In the genomic region with DNA sequence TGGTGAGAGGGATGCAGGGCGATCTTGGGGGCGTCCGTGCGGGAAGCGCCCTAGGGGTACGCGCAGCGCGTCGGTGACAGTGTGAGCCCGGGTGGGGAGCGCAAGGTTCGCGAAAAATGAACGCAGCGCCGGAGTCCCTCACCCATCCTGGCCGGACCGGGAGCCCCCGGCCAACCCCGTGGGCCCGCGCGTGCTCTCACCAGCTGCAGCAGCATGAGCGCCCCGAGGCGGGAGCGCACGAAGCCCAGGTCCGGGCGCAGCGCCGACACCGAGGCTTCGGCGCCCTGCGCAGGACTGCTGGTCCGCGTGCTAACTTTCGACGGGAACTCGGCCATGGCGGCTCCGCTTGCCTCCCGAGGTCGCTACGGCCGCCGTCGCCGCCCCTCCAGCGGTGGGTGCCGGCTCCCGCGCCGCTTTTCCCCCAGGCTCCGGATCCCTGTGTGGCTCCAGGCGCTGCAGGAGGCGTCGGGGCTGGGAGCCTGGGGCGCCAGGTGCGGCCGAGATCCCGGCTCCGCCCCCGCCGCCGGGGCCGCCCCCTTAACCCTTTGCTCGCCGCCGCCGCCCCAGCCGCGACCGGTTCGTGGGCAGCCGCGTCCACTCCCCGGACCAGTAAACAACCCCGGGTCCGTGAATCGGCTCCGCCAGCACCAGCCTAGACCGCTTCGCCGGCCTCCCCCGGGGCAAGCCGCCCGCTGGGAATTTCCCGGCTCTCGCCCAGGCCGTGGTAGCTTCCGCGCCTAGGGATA, we compare ENCODE assay signal across 1 cellular context.
A peak's percentile ranks its signal among the peaks of the same experiment; 100 is the strongest.
TF ChIP-seq lines count a peak whose summit lies in the region.

A gene with protein sequence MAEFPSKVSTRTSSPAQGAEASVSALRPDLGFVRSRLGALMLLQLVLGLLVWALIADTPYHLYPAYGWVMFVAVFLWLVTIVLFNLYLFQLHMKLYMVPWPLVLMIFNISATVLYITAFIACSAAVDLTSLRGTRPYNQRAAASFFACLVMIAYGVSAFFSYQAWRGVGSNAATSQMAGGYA (minus strand): TSS at position 467 of the 746 bp plus-strand sequence. CDS start 132 bp downstream, at position 335.

TF ChIP-seq in HepG2, 621 proteins besides CTCF, POLR2A, EP300 and RAD21 (continued from another document and continues in another):
- TF ChIP-seq ZEB1 (IDR thresholded peaks at IDR 0.05; ENCODE audit: insufficient replicate concordance, low read depth) (peak; percentile 10), TERF1 (CRISPR knock-in tag; IDR thresholded peaks at IDR 0.05) (no peak; the same call in 1 of the 2 replicates), REXO4 (CRISPR knock-in tag; IDR thresholded peaks at IDR 0.05; ENCODE audit: borderline replicate concordance) (peak; percentile 70), ZBTB4 (CRISPR knock-in tag; IDR thresholded peaks at IDR 0.05; ENCODE audit: borderline replicate concordance) (no peak), HNRNPLL (IDR thresholded peaks at IDR 0.05; ENCODE audit: low read depth, low read length, poor library complexity, severe bottlenecking) (peak; percentile 83), SMARCC2 (IDR thresholded peaks at IDR 0.05) (no peak), GATA4 (IDR thresholded peaks at IDR 0.05; ENCODE audit: borderline replicate concordance, low read depth) (0 out of 2 replicates have a peak, but pooled peaks have one; percentile 54), ELF1 (CRISPR knock-in tag; IDR thresholded peaks at IDR 0.05) (no peak), ZNF850 (CRISPR knock-in tag; conservative IDR thresholded peaks at IDR 0.05) (no peak), ZFAT (CRISPR knock-in tag; conservative IDR thresholded peaks at IDR 0.05) (peak; percentile 95), HOXD1 (CRISPR knock-in tag; IDR thresholded peaks at IDR 0.05) (peak; percentile 78), ZBTB7A (CRISPR knock-in tag; IDR thresholded peaks at IDR 0.05) (no peak; the same call in 1 of the 2 replicates), TBP (CRISPR knock-in tag; IDR thresholded peaks at IDR 0.05) (peak; percentile 78; the same call in 1 of the 2 replicates), NR2F1 (CRISPR knock-in tag; IDR thresholded peaks at IDR 0.05) (no peak), RXRB (CRISPR knock-in tag; IDR thresholded peaks at IDR 0.05; ENCODE audit: borderline replicate concordance) (0 out of 2 replicates have a peak, but pooled peaks have one; percentile 43), CENPT (CRISPR knock-in tag; IDR thresholded peaks at IDR 0.05; ENCODE audit: low read depth) (peak; percentile 88; the same call in 1 of the 2 replicates), CBX1 (IDR thresholded peaks at IDR 0.05; ENCODE audit: low read depth) (no peak), FOXO1 (CRISPR knock-in tag; IDR thresholded peaks at IDR 0.05) (peak; percentile 55; the same call in 1 of the 2 replicates), NFYC (CRISPR knock-in tag; IDR thresholded peaks at IDR 0.05) (no peak; the same call in 1 of the 2 replicates), ZNF350 (CRISPR knock-in tag; IDR thresholded peaks at IDR 0.05; ENCODE audit: borderline replicate concordance, low read depth) (no peak; the same call in none of the 2 replicates), ZNF740 (CRISPR knock-in tag; IDR thresholded peaks at IDR 0.05) (0 out of 2 replicates have a peak, but pooled peaks have one; percentile 25), IRF9 (CRISPR knock-in tag; IDR thresholded peaks at IDR 0.05; ENCODE audit: borderline replicate concordance) (peak; percentile 98), ZNF329 (CRISPR knock-in tag; IDR thresholded peaks at IDR 0.05; ENCODE audit: low read depth) (peak; percentile 93), ZBTB2 (CRISPR knock-in tag; IDR thresholded peaks at IDR 0.05; ENCODE audit: low read depth) (peak; percentile 70), NAIF1 (CRISPR knock-in tag; IDR thresholded peaks at IDR 0.05; ENCODE audit: borderline replicate concordance) (peak; percentile 78; the same call in 1 of the 2 replicates), HOXA3 (CRISPR knock-in tag; IDR thresholded peaks at IDR 0.05) (peak; percentile 85), BRCA1 (CRISPR knock-in tag; IDR thresholded peaks at IDR 0.05) (peak; percentile 42; the same call in 1 of the 2 replicates), LRRFIP1 (CRISPR knock-in tag; conservative IDR thresholded peaks at IDR 0.05) (no peak), ZNF629 (CRISPR knock-in tag; conservative IDR thresholded peaks at IDR 0.05) (peak; percentile 63), HINFP (CRISPR knock-in tag; IDR thresholded peaks at IDR 0.05; ENCODE audit: low read depth) (peak; percentile 93), HHEX (CRISPR knock-in tag; IDR thresholded peaks at IDR 0.05) (no peak)
- TF ChIP-seq, protein P1, sequence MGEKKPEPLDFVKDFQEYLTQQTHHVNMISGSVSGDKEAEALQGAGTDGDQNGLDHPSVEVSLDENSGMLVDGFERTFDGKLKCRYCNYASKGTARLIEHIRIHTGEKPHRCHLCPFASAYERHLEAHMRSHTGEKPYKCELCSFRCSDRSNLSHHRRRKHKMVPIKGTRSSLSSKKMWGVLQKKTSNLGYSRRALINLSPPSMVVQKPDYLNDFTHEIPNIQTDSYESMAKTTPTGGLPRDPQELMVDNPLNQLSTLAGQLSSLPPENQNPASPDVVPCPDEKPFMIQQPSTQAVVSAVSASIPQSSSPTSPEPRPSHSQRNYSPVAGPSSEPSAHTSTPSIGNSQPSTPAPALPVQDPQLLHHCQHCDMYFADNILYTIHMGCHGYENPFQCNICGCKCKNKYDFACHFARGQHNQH (CRISPR knock-in tag; IDR thresholded peaks at IDR 0.05): peak; percentile 62; the same call in 1 of the 2 replicates
- TF ChIP-seq, protein P2, sequence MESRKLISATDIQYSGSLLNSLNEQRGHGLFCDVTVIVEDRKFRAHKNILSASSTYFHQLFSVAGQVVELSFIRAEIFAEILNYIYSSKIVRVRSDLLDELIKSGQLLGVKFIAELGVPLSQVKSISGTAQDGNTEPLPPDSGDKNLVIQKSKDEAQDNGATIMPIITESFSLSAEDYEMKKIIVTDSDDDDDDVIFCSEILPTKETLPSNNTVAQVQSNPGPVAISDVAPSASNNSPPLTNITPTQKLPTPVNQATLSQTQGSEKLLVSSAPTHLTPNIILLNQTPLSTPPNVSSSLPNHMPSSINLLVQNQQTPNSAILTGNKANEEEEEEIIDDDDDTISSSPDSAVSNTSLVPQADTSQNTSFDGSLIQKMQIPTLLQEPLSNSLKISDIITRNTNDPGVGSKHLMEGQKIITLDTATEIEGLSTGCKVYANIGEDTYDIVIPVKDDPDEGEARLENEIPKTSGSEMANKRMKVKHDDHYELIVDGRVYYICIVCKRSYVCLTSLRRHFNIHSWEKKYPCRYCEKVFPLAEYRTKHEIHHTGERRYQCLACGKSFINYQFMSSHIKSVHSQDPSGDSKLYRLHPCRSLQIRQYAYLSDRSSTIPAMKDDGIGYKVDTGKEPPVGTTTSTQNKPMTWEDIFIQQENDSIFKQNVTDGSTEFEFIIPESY (CRISPR knock-in tag; IDR thresholded peaks at IDR 0.05): 0 out of 2 replicates have a peak, but pooled peaks have one; percentile 46
- TF ChIP-seq, protein P3, sequence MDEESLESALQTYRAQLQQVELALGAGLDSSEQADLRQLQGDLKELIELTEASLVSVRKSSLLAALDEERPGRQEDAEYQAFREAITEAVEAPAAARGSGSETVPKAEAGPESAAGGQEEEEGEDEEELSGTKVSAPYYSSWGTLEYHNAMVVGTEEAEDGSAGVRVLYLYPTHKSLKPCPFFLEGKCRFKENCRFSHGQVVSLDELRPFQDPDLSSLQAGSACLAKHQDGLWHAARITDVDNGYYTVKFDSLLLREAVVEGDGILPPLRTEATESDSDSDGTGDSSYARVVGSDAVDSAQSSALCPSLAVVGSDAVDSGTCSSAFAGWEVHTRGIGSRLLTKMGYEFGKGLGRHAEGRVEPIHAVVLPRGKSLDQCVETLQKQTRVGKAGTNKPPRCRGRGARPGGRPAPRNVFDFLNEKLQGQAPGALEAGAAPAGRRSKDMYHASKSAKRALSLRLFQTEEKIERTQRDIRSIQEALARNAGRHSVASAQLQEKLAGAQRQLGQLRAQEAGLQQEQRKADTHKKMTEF (CRISPR knock-in tag; IDR thresholded peaks at IDR 0.05): peak; percentile 96
